ENCODE assay signal across 23 cellular contexts in genomic region chr4:45363931-45364330, GRCh38.
DNase-seq lines count a peak whose midpoint lies in the region; ATAC-seq and TF ChIP-seq lines count a peak whose summit lies in the region.
"Had no signal": no experiment of that assay in that cellular context is flagged by ENCODE, and none has a peak within 500 bp of the region (broad histone marks: within the 10 kb centered on the region; RNA-seq: fewer than 3 reads in every experiment).

No MANE protein-coding gene starts in this region.

- no peak overlapping the region for H3K4me3 ChIP-seq in breast epithelium
- H3K4me3 ChIP-seq in mammary epithelial cell (replicated peaks in 1 of 3; ENCODE audit: insufficient read depth in 1 of 3, low read depth in 2 of 3, low read length in 3 of 3): no peak overlapping the region
- H3K4me3 ChIP-seq: A549; BLaER1 treated with 17β-estradiol and CSF1 and Interleukin-3, amounts not matched to agents 10 nM and 100 nM; GM12878; GM23248 had no signal

- H3K4me3 Mint-ChIP-seq in MCF 10A (ENCODE audit: unreplicated experiment): no peak overlapping the region
- H3K4me3 Mint-ChIP-seq: CD14-positive monocyte; CD4-positive, alpha-beta T cell; CD8-positive, alpha-beta memory T cell had no signal

- TF ChIP-seq CTCF in MCF 10A (IDR thresholded peaks at IDR 0.05; ENCODE audit: unreplicated experiment) (no peak), breast epithelium (IDR thresholded peaks at IDR 0.05) (no peak), mammary epithelial cell (conservative IDR thresholded peaks at IDR 0.05 in 1 of 2, IDR thresholded peaks at IDR 0.05 in 1 of 2; ENCODE audit: extremely low read depth in 1 of 2, insufficient read depth in 1 of 2, low read depth in 1 of 2, low read length in 2 of 2) (no peak), omental fat pad (IDR thresholded peaks at IDR 0.05) (no peak)

- no peak overlapping the region for H3K27ac Mint-ChIP-seq in MCF 10A (ENCODE audit: low read depth, unreplicated experiment)
- H3K27ac Mint-ChIP-seq: CD14-positive monocyte; CD4-positive, alpha-beta T cell had no signal

- intact Hi-C loops in MCF 10A (cut with micrococcal nuclease) (no loop called here), breast epithelium (cut with DNase I; ENCODE audit: low total_unique reads) (no loop called here), mammary epithelial cell (cut with micrococcal nuclease) (no loop called here)

- CTCF ChIA-PET in MCF 10A (lab: Yijun Ruan, JAX) (no interaction called here), mammary epithelial cell (lab: Charles Lee; ENCODE audit: low non-redundant PET) (no interaction called here)

- H3K4me2 ChIP-seq in mammary epithelial cell (ENCODE audit: insufficient read depth, low read depth, low read length): no peak overlapping the region
- H3K4me2 ChIP-seq: A549; BLaER1 treated with 17β-estradiol and CSF1 and Interleukin-3, amounts not matched to agents 10 nM and 100 nM had no signal

- H3K36me3 Mint-ChIP-seq in MCF 10A (ENCODE audit: insufficient read depth, unreplicated experiment): no peaks in the 10 kb centered on the region
- H3K36me3 Mint-ChIP-seq: CD14-positive monocyte; CD8-positive, alpha-beta memory T cell had no signal

- H3K36me3 ChIP-seq in breast epithelium: no peaks in the 10 kb centered on the region
- H3K36me3 ChIP-seq in mammary epithelial cell (ENCODE audit: insufficient read depth, low read length): no peaks in the 10 kb centered on the region
- H3K36me3 ChIP-seq: BE2C; BLaER1 treated with 17β-estradiol and CSF1 and Interleukin-3, amounts not matched to agents 10 nM and 100 nM had no signal

- H3K27ac ChIP-seq in breast epithelium (no peak overlapping the region), mammary epithelial cell (ENCODE audit: insufficient read depth, low read depth, low read length) (no peak overlapping the region), substantia nigra (ENCODE audit: low read depth, low read length, poor library complexity, severe bottlenecking) (no peak overlapping the region)
- H3K27ac ChIP-seq: A549; BLaER1 treated with 17β-estradiol and CSF1 and Interleukin-3, amounts not matched to agents 10 nM and 100 nM; GM23248 had no signal

- ATAC-seq in omental fat pad (ENCODE audit: low FRiP score): peak; percentile 41
- ATAC-seq: A549, GM12878 had no signal

- H3K4me1 ChIP-seq in breast epithelium: no peaks in the 10 kb centered on the region
- no peaks in the 10 kb centered on the region for H3K4me1 ChIP-seq in mammary epithelial cell (ENCODE audit: insufficient read depth, low read length)
- H3K4me1 ChIP-seq: A549, BE2C had no signal

- DNase-seq in MCF 10A (ENCODE audit: unreplicated experiment) (peak; percentile 13), breast epithelium (ENCODE audit: low spot score in 2 of 2) (no peak), mammary epithelial cell (peak; percentile 2), omental fat pad (ENCODE audit: low spot score) (no peak), substantia nigra (lab: John Stamatoyannopoulos, UW) (no peak)
- no peak for DNase-seq in activated T-cell treated with anti-CD3 and anti-CD28 coated beads, Interleukin-2, amount 50 U/mL, for 1 hour
- DNase-seq: 8988T; ACHN; AML-193; BE2C; CD4-positive, alpha-beta T cell; CD8-positive, alpha-beta memory T cell; DMS 273 treated with DMSO at 0.1 percent for 48 hours; DMS79; EL; GDM1; GM23248; H7; HCEC 1CT had no signal

- POLR2A ChIA-PET in MCF 10A (lab: Yijun Ruan, JAX): interaction anchor here (0.7 kb wide), 1 partner anchor 171 kb away, joined by 3 read pairs; no protein-coding TSS in a partner anchor

- no peaks in the 10 kb centered on the region for H3K27me3 Mint-ChIP-seq in MCF 10A (ENCODE audit: insufficient read depth, unreplicated experiment)
- H3K27me3 Mint-ChIP-seq: CD4-positive, alpha-beta T cell; CD8-positive, alpha-beta memory T cell had no signal

- H3K9ac ChIP-seq in mammary epithelial cell (ENCODE audit: insufficient read depth, low read length): no peak overlapping the region
- H3K9ac ChIP-seq: BLaER1 treated with 17β-estradiol and CSF1 and Interleukin-3, amounts not matched to agents 10 nM and 100 nM; GM23248 had no signal

- H3K79me2 ChIP-seq in mammary epithelial cell (ENCODE audit: insufficient read depth, low read length): no peaks in the 10 kb centered on the region

- H3K27me3 ChIP-seq in breast epithelium (no peaks in the 10 kb centered on the region), mammary epithelial cell (ENCODE audit: insufficient read depth, low read length) (no peaks in the 10 kb centered on the region)
- H3K27me3 ChIP-seq: BE2C; BLaER1 treated with 17β-estradiol and CSF1 and Interleukin-3, amounts not matched to agents 10 nM and 100 nM had no signal

- H3K4me1 Mint-ChIP-seq in MCF 10A (ENCODE audit: insufficient read depth, unreplicated experiment): no peaks in the 10 kb centered on the region
- H3K4me1 Mint-ChIP-seq: CD14-positive monocyte; CD8-positive, alpha-beta memory T cell had no signal

- no peaks in the 10 kb centered on the region for H4K20me1 ChIP-seq in mammary epithelial cell (ENCODE audit: insufficient read depth, low read length)
- H4K20me1 ChIP-seq: BLaER1 treated with 17β-estradiol and CSF1 and Interleukin-3, amounts not matched to agents 10 nM and 100 nM had no signal

- H3K9me3 ChIP-seq in breast epithelium (no peaks in the 10 kb centered on the region), mammary epithelial cell (replicated peaks; ENCODE audit: insufficient read depth, low read length) (no peaks in the 10 kb centered on the region)
- H3K9me3 ChIP-seq: A549, BE2C had no signal

- peaks cover 8% of the 10 kb centered on the region for H3K9me3 Mint-ChIP-seq in MCF 10A (ENCODE audit: unreplicated experiment)

- in situ Hi-C loops in mammary epithelial cell (cut with MboI; ENCODE audit: low sequenced_read_pairs in 2 of 2): no loop called here

- BruUV-seq in MCF 10A (replicated peaks; lab: Mats Ljungman, UMichigan) (no TSS peak), mammary epithelial cell (replicated peaks; lab: Mats Ljungman, UMichigan) (no TSS peak)

- dilution Hi-C loops in mammary epithelial cell (cut with HindIII; ENCODE audit: low sequenced_read_pairs): no loop called here

- WGBS in mammary epithelial cell (ENCODE audit: low coverage, missing lambda C conversion rate): 68% methylated on average over 3 of the region's 3 CpGs

- no peak for TF ChIP-seq POLR2A in breast epithelium (IDR thresholded peaks at IDR 0.05)

- no peak overlapping the region for H2AFZ ChIP-seq in mammary epithelial cell (ENCODE audit: low read depth, low read length)
- H2AFZ ChIP-seq: GM23248 had no signal

Comparison
In these comparisons a context has a peak if more than half of its experiments do, and no peak if none do; other contexts are left out.
1. DNase-seq: peak in MCF 10A (single experiment) and mammary epithelial cell (single experiment); none in breast epithelium (0 of 2), omental fat pad (single experiment), substantia nigra (0 of 49) and activated T-cell treated with anti-CD3 and anti-CD28 coated beads, Interleukin-2, amount 50 U/mL, for 1 hour (single experiment).